ENCODE assay signal across 38 cellular contexts in genomic region chr4:154230723-154231122, GRCh38.
"Had no signal": no experiment of that assay in that cellular context is flagged by ENCODE, and none has a peak within 500 bp of the region (broad histone marks: within the 10 kb centered on the region; RNA-seq: fewer than 3 reads in every experiment).

No MANE protein-coding gene starts in this region.

- H3K9me3 ChIP-seq: adrenal gland, ascending aorta, body of pancreas had no signal

- H3K4me3 ChIP-seq: adrenal gland, ascending aorta, body of pancreas, cardiac muscle cell had no signal

- DNase-seq: activated effector memory CD4-positive, alpha-beta T cell treated with anti-CD3 and anti-CD28 coated beads, Interleukin-2, amount 50 U/mL, for 16 hours; activated effector memory CD4-positive, alpha-beta T cell treated with Interleukin-2 at 50 U/mL for 16 hours; activated gamma-delta T cell; activated gamma-delta T cell treated with Interleukin-2 at 50 U/mL for 16 hours; activated naive CD4-positive, alpha-beta T cell; activated naive CD4-positive, alpha-beta T cell treated with anti-CD3 and anti-CD28 coated beads for 36 hours; activated naive CD4-positive, alpha-beta T cell treated with anti-CD3 and anti-CD28 coated beads, Interleukin-2, amount 10 ng/mL, durations not matched to agents 7 days and 5 days; activated naive CD4-positive, alpha-beta T cell treated with anti-CD3 and anti-CD28 coated beads, Interleukin-2, amount 50 U/mL, for 16 hours; activated naive CD4-positive, alpha-beta T cell treated with Interleukin-2 at 50 U/mL for 16 hours; activated naive CD8-positive, alpha-beta T cell treated with anti-CD3 and anti-CD28 coated beads for 36 hours; activated naive CD8-positive, alpha-beta T cell treated with anti-CD3 and anti-CD28 coated beads, Interleukin-2, amount 10 ng/mL, durations not matched to agents 7 days and 5 days; activated naive CD8-positive, alpha-beta T cell treated with anti-CD3 and anti-CD28 coated beads, Interleukin-2, amount 50 U/mL, for 24 hours; activated T-cell treated with anti-CD3 and anti-CD28 coated beads, Interleukin-2, amount 50 U/mL, for 1 hour; activated T-cell treated with anti-CD3 and anti-CD28 coated beads, Interleukin-2, amount 50 U/mL, for 24 hours; activated T-cell treated with anti-CD3 and anti-CD28 coated beads, Interleukin-2, amount 50 U/mL, for 4 hours; activated T-cell treated with anti-CD3 and anti-CD28 coated beads, Interleukin-2, amount 50 U/mL, for 48 hours; activated T-cell treated with anti-CD3 and anti-CD28 coated beads, Interleukin-2, amount 50 U/mL, for 72 hours; adrenal gland; amniotic stem cell; anterior cingulate cortex; aorta; body of pancreas; brain microvascular endothelial cell; caudate nucleus; central memory CD4-positive, alpha-beta T cell; cerebellar nuclear complex had no signal

- H3K36me3 Mint-ChIP-seq: activated naive CD4-positive, alpha-beta T cell treated with anti-CD3 and anti-CD28 coated beads, Interleukin-2, amount 10 ng/mL, durations not matched to agents 7 days and 5 days; activated naive CD4-positive, alpha-beta T cell treated with anti-CD3 and anti-CD28 coated beads, Interleukin-2, amount 50 U/mL, for 24 hours; activated naive CD4-positive, alpha-beta T cell treated with anti-CD3 and anti-CD28 coated beads, Interleukin-2, amount 50 U/mL, for 72 hours; activated naive CD8-positive, alpha-beta T cell; activated naive CD8-positive, alpha-beta T cell treated with anti-CD3 and anti-CD28 coated beads for 36 hours; activated naive CD8-positive, alpha-beta T cell treated with anti-CD3 and anti-CD28 coated beads, Interleukin-2, amount 10 ng/mL, durations not matched to agents 7 days and 5 days; brain had no signal

- H3K4me1 Mint-ChIP-seq: activated naive CD4-positive, alpha-beta T cell treated with anti-CD3 and anti-CD28 coated beads, Interleukin-2, amount 10 ng/mL, durations not matched to agents 7 days and 5 days; activated naive CD4-positive, alpha-beta T cell treated with anti-CD3 and anti-CD28 coated beads, Interleukin-2, amount 50 U/mL, for 24 hours; activated naive CD8-positive, alpha-beta T cell treated with anti-CD3 and anti-CD28 coated beads for 36 hours; activated naive CD8-positive, alpha-beta T cell treated with anti-CD3 and anti-CD28 coated beads, Interleukin-2, amount 10 ng/mL, durations not matched to agents 7 days and 5 days; activated naive CD8-positive, alpha-beta T cell treated with anti-CD3 and anti-CD28 coated beads, Interleukin-2, amount 50 U/mL, for 24 hours; activated T-helper 17 cell treated with anti-CD3 and anti-CD28 coated beads, Interleukin-2, amount 50 U/mL, for 72 hours; brain; central memory CD8-positive, alpha-beta T cell had no signal

- H3K4me1 ChIP-seq: adrenal gland, ascending aorta had no signal

- H3K27me3 Mint-ChIP-seq: activated naive CD4-positive, alpha-beta T cell treated with anti-CD3 and anti-CD28 coated beads, Interleukin-2, amount 10 ng/mL, durations not matched to agents 7 days and 5 days; brain had no signal

- H3K36me3 ChIP-seq: adrenal gland, ascending aorta, brain microvascular endothelial cell, cardiac muscle cell had no signal

- H3K4me3 Mint-ChIP-seq: activated naive CD4-positive, alpha-beta T cell treated with anti-CD3 and anti-CD28 coated beads for 36 hours; activated naive CD4-positive, alpha-beta T cell treated with anti-CD3 and anti-CD28 coated beads, Interleukin-2, amount 10 ng/mL, durations not matched to agents 7 days and 5 days; activated naive CD4-positive, alpha-beta T cell treated with anti-CD3 and anti-CD28 coated beads, Interleukin-2, amount 50 U/mL, for 24 hours; activated naive CD8-positive, alpha-beta T cell; activated naive CD8-positive, alpha-beta T cell treated with anti-CD3 and anti-CD28 coated beads for 36 hours; activated naive CD8-positive, alpha-beta T cell treated with anti-CD3 and anti-CD28 coated beads, Interleukin-2, amount 10 ng/mL, durations not matched to agents 7 days and 5 days; activated naive CD8-positive, alpha-beta T cell treated with anti-CD3 and anti-CD28 coated beads, Interleukin-2, amount 50 U/mL, for 24 hours; activated T-cell treated with anti-CD3 and anti-CD28 coated beads, Interleukin-2, amount 50 U/mL, for 24 hours; activated T-cell treated with anti-CD3 and anti-CD28 coated beads, Interleukin-2, amount 50 U/mL, for 4 hours; activated T-cell treated with anti-CD3 and anti-CD28 coated beads, Interleukin-2, amount 50 U/mL, for 72 hours; activated T-helper 1 cell treated with anti-CD3 and anti-CD28 coated beads, Interleukin-12 subunit alpha, Interleukin-12 subunit beta, Interleukin-2, Interleukin-4 antibody, amounts not matched to agents 30 ng/mL and 10 ng/mL and 1 ng/mL, durations not matched to agents 14 hours and 24 hours and 36 hours; activated T-helper 17 cell treated with anti-CD3 and anti-CD28 coated beads, Interleukin-2, amount 50 U/mL, for 72 hours; brain; central memory CD8-positive, alpha-beta T cell had no signal

- H3K27ac Mint-ChIP-seq: activated naive CD4-positive, alpha-beta T cell treated with anti-CD3 and anti-CD28 coated beads for 36 hours; activated naive CD4-positive, alpha-beta T cell treated with anti-CD3 and anti-CD28 coated beads, Interleukin-2, amount 10 ng/mL, durations not matched to agents 7 days and 5 days; activated naive CD4-positive, alpha-beta T cell treated with anti-CD3 and anti-CD28 coated beads, Interleukin-2, amount 50 U/mL, for 24 hours; activated naive CD4-positive, alpha-beta T cell treated with anti-CD3 and anti-CD28 coated beads, Interleukin-2, amount 50 U/mL, for 72 hours; activated naive CD8-positive, alpha-beta T cell; activated naive CD8-positive, alpha-beta T cell treated with anti-CD3 and anti-CD28 coated beads for 36 hours; activated naive CD8-positive, alpha-beta T cell treated with anti-CD3 and anti-CD28 coated beads, Interleukin-2, amount 10 ng/mL, durations not matched to agents 7 days and 5 days; activated naive CD8-positive, alpha-beta T cell treated with anti-CD3 and anti-CD28 coated beads, Interleukin-2, amount 50 U/mL, for 24 hours; activated T-cell treated with anti-CD3 and anti-CD28 coated beads, Interleukin-2, amount 50 U/mL, for 24 hours; activated T-cell treated with anti-CD3 and anti-CD28 coated beads, Interleukin-2, amount 50 U/mL, for 72 hours; activated T-helper 1 cell treated with anti-CD3 and anti-CD28 coated beads, Interleukin-12 subunit alpha, Interleukin-12 subunit beta, Interleukin-2, Interleukin-4 antibody, amounts not matched to agents 30 ng/mL and 10 ng/mL and 1 ng/mL, durations not matched to agents 14 hours and 24 hours and 36 hours; activated T-helper 17 cell treated with anti-CD3 and anti-CD28 coated beads, Interleukin-2, amount 50 U/mL, for 72 hours; activated T-helper 2 cell treated with anti-CD3 and anti-CD28 coated beads, Interferon-gamma antibody, Interleukin-2, Interleukin-4, amounts not matched to agents 10 μg/mL and 5 μg/mL and 100 μg/mL, durations not matched to agents 14 hours and 24 hours and 36 hours; brain had no signal

- H3K27ac ChIP-seq: adrenal gland, ascending aorta, body of pancreas, brain microvascular endothelial cell, cardiac muscle cell had no signal

- H3K9me3 Mint-ChIP-seq: activated naive CD4-positive, alpha-beta T cell treated with anti-CD3 and anti-CD28 coated beads for 36 hours; activated naive CD4-positive, alpha-beta T cell treated with anti-CD3 and anti-CD28 coated beads, Interleukin-2, amount 10 ng/mL, durations not matched to agents 7 days and 5 days; activated naive CD4-positive, alpha-beta T cell treated with anti-CD3 and anti-CD28 coated beads, Interleukin-2, amount 50 U/mL, for 24 hours; activated naive CD4-positive, alpha-beta T cell treated with anti-CD3 and anti-CD28 coated beads, Interleukin-2, amount 50 U/mL, for 72 hours; activated naive CD8-positive, alpha-beta T cell treated with anti-CD3 and anti-CD28 coated beads for 36 hours; activated naive CD8-positive, alpha-beta T cell treated with anti-CD3 and anti-CD28 coated beads, Interleukin-2, amount 10 ng/mL, durations not matched to agents 7 days and 5 days; activated naive CD8-positive, alpha-beta T cell treated with anti-CD3 and anti-CD28 coated beads, Interleukin-2, amount 50 U/mL, for 24 hours; activated T-cell treated with anti-CD3 and anti-CD28 coated beads, Interleukin-2, amount 50 U/mL, for 24 hours; activated T-cell treated with anti-CD3 and anti-CD28 coated beads, Interleukin-2, amount 50 U/mL, for 72 hours; activated T-helper 1 cell treated with anti-CD3 and anti-CD28 coated beads, Interleukin-12 subunit alpha, Interleukin-12 subunit beta, Interleukin-2, Interleukin-4 antibody, amounts not matched to agents 30 ng/mL and 10 ng/mL and 1 ng/mL, durations not matched to agents 14 hours and 24 hours and 36 hours; activated T-helper 2 cell treated with anti-CD3 and anti-CD28 coated beads, Interferon-gamma antibody, Interleukin-2, Interleukin-4, amounts not matched to agents 10 μg/mL and 5 μg/mL and 100 μg/mL, durations not matched to agents 14 hours and 24 hours and 36 hours; brain; central memory CD8-positive, alpha-beta T cell had no signal

- H3K27me3 ChIP-seq: adrenal gland, ascending aorta, body of pancreas, brain microvascular endothelial cell, cardiac muscle cell had no signal

- FAIRE-seq: astrocyte, bronchial epithelial cell had no signal
